In genomic region chr9:91937727-91938126, GRCh38 we compare ENCODE assay signal across 28 cellular contexts. TPM values are rescaled to one million over a fixed set of nuclear protein-coding genes. Genes with fewer than 3 reads are reported as not detected.
"Had no signal": no experiment of that assay in that cellular context is flagged by ENCODE, and none has a peak within 500 bp of the region (broad histone marks: within the 10 kb centered on the region; RNA-seq: fewer than 3 reads in every experiment).

No MANE protein-coding gene starts in this region.

- DNase-seq: activated CD4-positive, alpha-beta T cell treated with anti-CD3 and anti-CD28 coated beads for 36 hours; activated CD4-positive, CD25-positive, alpha-beta regulatory T cell; activated CD8-positive, alpha-beta memory T cell treated with anti-CD3 and anti-CD28 coated beads, Interleukin-2, amount 10 ng/mL, durations not matched to agents 7 days and 5 days; activated CD8-positive, alpha-beta T cell treated with anti-CD3 and anti-CD28 coated beads, Interleukin-2, amount 10 ng/mL, durations not matched to agents 7 days and 5 days; activated naive CD8-positive, alpha-beta T cell treated with anti-CD3 and anti-CD28 coated beads, Interleukin-2, amount 50 U/mL, for 24 hours; activated T-cell treated with anti-CD3 and anti-CD28 coated beads, Interleukin-2, amount 50 U/mL, for 48 hours; amygdala; central memory CD4-positive, alpha-beta T cell; hippocampal formation; immature natural killer cell; kidney; left colon; mucosa of descending colon; nucleus accumbens; right cardiac atrium; stimulated activated CD4-positive, alpha-beta T cell treated with anti-CD3 and anti-CD28 coated beads, Interleukin-4, amount 100 ng/mL, for 1 hour; stimulated activated naive CD8-positive, alpha-beta T cell treated with anti-CD3 and anti-CD28 coated beads, Interleukin-15, Interleukin-2, amounts not matched to agents 100 U/mL and 50 U/mL, for 24 hours; substantia nigra; T-helper 1 cell; upper lobe of left lung had no signal

- H3K27ac ChIP-seq: upper lobe of left lung, vagina had no signal

- H3K27ac Mint-ChIP-seq: activated CD4-positive, alpha-beta T cell treated with anti-CD3 and anti-CD28 coated beads for 36 hours; activated CD8-positive, alpha-beta memory T cell treated with anti-CD3 and anti-CD28 coated beads, Interleukin-2, amount 10 ng/mL, durations not matched to agents 7 days and 5 days; activated CD8-positive, alpha-beta T cell treated with anti-CD3 and anti-CD28 coated beads, Interleukin-2, amount 10 ng/mL, durations not matched to agents 7 days and 5 days; activated naive CD4-positive, alpha-beta T cell treated with anti-CD3 and anti-CD28 coated beads, Interleukin-2, amount 50 U/mL, for 24 hours; activated naive CD8-positive, alpha-beta T cell treated with anti-CD3 and anti-CD28 coated beads, Interleukin-2, amount 50 U/mL, for 24 hours; activated T-helper 2 cell treated with anti-CD3 and anti-CD28 coated beads, Interferon-gamma antibody, Interleukin-2, Interleukin-4, amounts not matched to agents 10 μg/mL and 5 μg/mL and 100 μg/mL, durations not matched to agents 14 hours and 24 hours and 36 hours; dendritic cell treated with granulocyte-macrophage colony-stimulating factor and Interleukin-4, amounts not matched to agents 40 ng/mL and 50 ng/mL, for 4 days; immature natural killer cell; memory B cell; T-helper 2 cell treated with Interferon-gamma antibody and Interleukin-4, amounts not matched to agents 5 μg/mL and 100 μg/mL, for 36 hours had no signal

- H3K4me3 Mint-ChIP-seq: activated CD4-positive, alpha-beta T cell treated with anti-CD3 and anti-CD28 coated beads for 36 hours; activated CD8-positive, alpha-beta memory T cell treated with anti-CD3 and anti-CD28 coated beads, Interleukin-2, amount 10 ng/mL, durations not matched to agents 7 days and 5 days; activated CD8-positive, alpha-beta T cell treated with anti-CD3 and anti-CD28 coated beads, Interleukin-2, amount 10 ng/mL, durations not matched to agents 7 days and 5 days; activated naive CD4-positive, alpha-beta T cell treated with anti-CD3 and anti-CD28 coated beads, Interleukin-2, amount 50 U/mL, for 24 hours; activated naive CD8-positive, alpha-beta T cell treated with anti-CD3 and anti-CD28 coated beads, Interleukin-2, amount 50 U/mL, for 24 hours; dendritic cell treated with granulocyte-macrophage colony-stimulating factor and Interleukin-4, amounts not matched to agents 40 ng/mL and 50 ng/mL, for 4 days; immature natural killer cell; memory B cell; neural crest cell; T-helper 2 cell treated with Interferon-gamma antibody and Interleukin-4, amounts not matched to agents 5 μg/mL and 100 μg/mL, for 36 hours had no signal

- H3K36me3 Mint-ChIP-seq: activated naive CD4-positive, alpha-beta T cell treated with anti-CD3 and anti-CD28 coated beads, Interleukin-2, amount 50 U/mL, for 24 hours; immature natural killer cell; memory B cell had no signal

- H3K36me3 ChIP-seq: upper lobe of left lung, vagina had no signal

- H3K4me3 ChIP-seq: mucosa of descending colon, upper lobe of left lung, vagina had no signal

- H3K4me1 Mint-ChIP-seq: activated CD4-positive, alpha-beta T cell treated with anti-CD3 and anti-CD28 coated beads for 36 hours; activated naive CD4-positive, alpha-beta T cell treated with anti-CD3 and anti-CD28 coated beads, Interleukin-2, amount 50 U/mL, for 24 hours; activated naive CD8-positive, alpha-beta T cell treated with anti-CD3 and anti-CD28 coated beads, Interleukin-2, amount 50 U/mL, for 24 hours; memory B cell had no signal

- H3K9me3 Mint-ChIP-seq: activated naive CD4-positive, alpha-beta T cell treated with anti-CD3 and anti-CD28 coated beads, Interleukin-2, amount 50 U/mL, for 24 hours; activated naive CD8-positive, alpha-beta T cell treated with anti-CD3 and anti-CD28 coated beads, Interleukin-2, amount 50 U/mL, for 24 hours; activated T-helper 2 cell treated with anti-CD3 and anti-CD28 coated beads, Interferon-gamma antibody, Interleukin-2, Interleukin-4, amounts not matched to agents 10 μg/mL and 5 μg/mL and 100 μg/mL, durations not matched to agents 14 hours and 24 hours and 36 hours; dendritic cell treated with granulocyte-macrophage colony-stimulating factor and Interleukin-4, amounts not matched to agents 40 ng/mL and 50 ng/mL, for 4 days; immature natural killer cell; neural crest cell had no signal

- H3K4me1 ChIP-seq: upper lobe of left lung had no signal

- H3K27me3 ChIP-seq: upper lobe of left lung, vagina had no signal

- ATAC-seq: activated CD4-positive, alpha-beta T cell treated with anti-CD3 and anti-CD28 coated beads for 36 hours; activated CD8-positive, alpha-beta memory T cell treated with anti-CD3 and anti-CD28 coated beads, Interleukin-2, amount 10 ng/mL, durations not matched to agents 7 days and 5 days; activated CD8-positive, alpha-beta T cell treated with anti-CD3 and anti-CD28 coated beads, Interleukin-2, amount 10 ng/mL, durations not matched to agents 7 days and 5 days; activated naive CD8-positive, alpha-beta T cell treated with anti-CD3 and anti-CD28 coated beads, Interleukin-2, amount 50 U/mL, for 24 hours; left colon; mucosa of descending colon; right cardiac atrium; stimulated activated naive CD8-positive, alpha-beta T cell treated with anti-CD3 and anti-CD28 coated beads, Interleukin-15, Interleukin-2, amounts not matched to agents 100 U/mL and 50 U/mL, for 24 hours had no signal

RNA-seq across cellular contexts. Expression of gene ROR2, which starts 12.3 kb away (rescaled TPM):
- total RNA-seq: activated CD4-positive, alpha-beta T cell treated with anti-CD3 and anti-CD28 coated beads for 36 hours; activated T-helper 2 cell treated with anti-CD3 and anti-CD28 coated beads, Interferon-gamma antibody, Interleukin-2, Interleukin-4, amounts not matched to agents 10 μg/mL and 5 μg/mL and 100 μg/mL, durations not matched to agents 14 hours and 24 hours and 36 hours; pulmonary artery endothelial cell had no signal
- polyA plus RNA-seq: immature natural killer cell had no signal
